1 cellular context compared by ENCODE assay signal in genomic region chr7:45391618-45392451, GRCh38.
TF ChIP-seq lines count a peak whose summit lies in the region.

No MANE protein-coding gene starts in this region.

TF ChIP-seq in GM23338, 12 proteins besides CTCF, POLR2A, EP300 and RAD21 (continued from another document):
- TF ChIP-seq, protein P1, sequence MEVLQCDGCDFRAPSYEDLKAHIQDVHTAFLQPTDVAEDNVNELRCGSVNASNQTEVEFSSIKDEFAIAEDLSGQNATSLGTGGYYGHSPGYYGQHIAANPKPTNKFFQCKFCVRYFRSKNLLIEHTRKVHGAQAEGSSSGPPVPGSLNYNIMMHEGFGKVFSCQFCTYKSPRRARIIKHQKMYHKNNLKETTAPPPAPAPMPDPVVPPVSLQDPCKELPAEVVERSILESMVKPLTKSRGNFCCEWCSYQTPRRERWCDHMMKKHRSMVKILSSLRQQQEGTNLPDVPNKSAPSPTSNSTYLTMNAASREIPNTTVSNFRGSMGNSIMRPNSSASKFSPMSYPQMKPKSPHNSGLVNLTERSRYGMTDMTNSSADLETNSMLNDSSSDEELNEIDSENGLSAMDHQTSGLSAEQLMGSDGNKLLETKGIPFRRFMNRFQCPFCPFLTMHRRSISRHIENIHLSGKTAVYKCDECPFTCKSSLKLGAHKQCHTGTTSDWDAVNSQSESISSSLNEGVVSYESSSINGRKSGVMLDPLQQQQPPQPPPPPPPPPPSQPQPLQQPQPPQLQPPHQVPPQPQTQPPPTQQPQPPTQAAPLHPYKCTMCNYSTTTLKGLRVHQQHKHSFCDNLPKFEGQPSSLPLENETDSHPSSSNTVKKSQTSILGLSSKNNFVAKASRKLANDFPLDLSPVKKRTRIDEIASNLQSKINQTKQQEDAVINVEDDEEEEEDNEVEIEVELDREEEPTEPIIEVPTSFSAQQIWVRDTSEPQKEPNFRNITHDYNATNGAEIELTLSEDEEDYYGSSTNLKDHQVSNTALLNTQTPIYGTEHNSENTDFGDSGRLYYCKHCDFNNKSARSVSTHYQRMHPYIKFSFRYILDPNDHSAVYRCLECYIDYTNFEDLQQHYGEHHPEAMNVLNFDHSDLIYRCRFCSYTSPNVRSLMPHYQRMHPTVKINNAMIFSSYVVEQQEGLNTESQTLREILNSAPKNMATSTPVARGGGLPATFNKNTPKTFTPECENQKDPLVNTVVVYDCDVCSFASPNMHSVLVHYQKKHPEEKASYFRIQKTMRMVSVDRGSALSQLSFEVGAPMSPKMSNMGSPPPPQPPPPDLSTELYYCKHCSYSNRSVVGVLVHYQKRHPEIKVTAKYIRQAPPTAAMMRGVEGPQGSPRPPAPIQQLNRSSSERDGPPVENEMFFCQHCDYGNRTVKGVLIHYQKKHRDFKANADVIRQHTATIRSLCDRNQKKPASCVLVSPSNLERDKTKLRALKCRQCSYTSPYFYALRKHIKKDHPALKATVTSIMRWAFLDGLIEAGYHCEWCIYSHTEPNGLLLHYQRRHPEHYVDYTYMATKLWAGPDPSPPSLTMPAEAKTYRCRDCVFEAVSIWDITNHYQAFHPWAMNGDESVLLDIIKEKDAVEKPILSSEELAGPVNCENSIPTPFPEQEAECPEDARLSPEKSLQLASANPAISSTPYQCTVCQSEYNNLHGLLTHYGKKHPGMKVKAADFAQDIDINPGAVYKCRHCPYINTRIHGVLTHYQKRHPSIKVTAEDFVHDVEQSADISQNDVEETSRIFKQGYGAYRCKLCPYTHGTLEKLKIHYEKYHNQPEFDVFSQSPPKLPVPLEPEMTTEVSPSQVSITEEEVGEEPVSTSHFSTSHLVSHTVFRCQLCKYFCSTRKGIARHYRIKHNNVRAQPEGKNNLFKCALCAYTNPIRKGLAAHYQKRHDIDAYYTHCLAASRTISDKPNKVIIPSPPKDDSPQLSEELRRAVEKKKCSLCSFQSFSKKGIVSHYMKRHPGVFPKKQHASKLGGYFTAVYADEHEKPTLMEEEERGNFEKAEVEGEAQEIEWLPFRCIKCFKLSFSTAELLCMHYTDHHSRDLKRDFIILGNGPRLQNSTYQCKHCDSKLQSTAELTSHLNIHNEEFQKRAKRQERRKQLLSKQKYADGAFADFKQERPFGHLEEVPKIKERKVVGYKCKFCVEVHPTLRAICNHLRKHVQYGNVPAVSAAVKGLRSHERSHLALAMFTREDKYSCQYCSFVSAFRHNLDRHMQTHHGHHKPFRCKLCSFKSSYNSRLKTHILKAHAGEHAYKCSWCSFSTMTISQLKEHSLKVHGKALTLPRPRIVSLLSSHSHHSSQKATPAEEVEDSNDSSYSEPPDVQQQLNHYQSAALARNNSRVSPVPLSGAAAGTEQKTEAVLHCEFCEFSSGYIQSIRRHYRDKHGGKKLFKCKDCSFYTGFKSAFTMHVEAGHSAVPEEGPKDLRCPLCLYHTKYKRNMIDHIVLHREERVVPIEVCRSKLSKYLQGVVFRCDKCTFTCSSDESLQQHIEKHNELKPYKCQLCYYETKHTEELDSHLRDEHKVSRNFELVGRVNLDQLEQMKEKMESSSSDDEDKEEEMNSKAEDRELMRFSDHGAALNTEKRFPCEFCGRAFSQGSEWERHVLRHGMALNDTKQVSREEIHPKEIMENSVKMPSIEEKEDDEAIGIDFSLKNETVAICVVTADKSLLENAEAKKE (CRISPR knock-in tag; IDR thresholded peaks at IDR 0.05), result no peak
TF ChIP-seq in GM23338: peak in this region for 0.
